33 cellular contexts compared by ENCODE assay signal in the genomic region with DNA sequence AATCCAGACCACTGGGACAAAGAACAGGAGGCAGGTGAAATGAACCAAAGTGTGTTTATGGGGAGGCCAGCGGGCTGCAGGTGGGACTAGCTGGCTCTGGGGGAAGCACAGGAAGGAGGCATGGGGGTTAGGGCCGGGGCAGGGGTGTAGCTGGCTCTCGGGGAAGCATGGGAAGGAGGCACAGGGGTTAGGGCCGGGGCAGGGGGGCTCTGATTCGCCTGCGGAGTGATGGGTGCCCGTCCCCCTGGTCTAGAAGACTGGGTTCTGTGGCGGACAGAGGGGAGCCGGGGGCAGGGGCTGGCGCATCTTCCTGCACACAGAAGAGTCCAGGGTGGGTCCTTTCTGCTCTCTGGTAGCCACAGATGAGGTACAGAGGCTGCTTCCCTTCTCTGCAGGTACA.
"Had no signal": no experiment of that assay in that cellular context is flagged by ENCODE, and none has a peak within 500 bp of the region (broad histone marks: within the 10 kb centered on the region; RNA-seq: fewer than 3 reads in every experiment).

No MANE protein-coding gene starts in this region.

- H3K4me1 ChIP-seq: adrenal gland, ascending aorta, breast epithelium had no signal

- H3K4me1 Mint-ChIP-seq: activated CD4-positive, alpha-beta T cell treated with anti-CD3 and anti-CD28 coated beads for 36 hours; activated CD4-positive, alpha-beta T cell treated with anti-CD3 and anti-CD28 coated beads, Interleukin-2, amount 10 ng/mL, durations not matched to agents 24 days and 14 days; activated naive CD4-positive, alpha-beta T cell treated with anti-CD3 and anti-CD28 coated beads, Interleukin-2, amount 50 U/mL, for 24 hours; activated naive CD8-positive, alpha-beta T cell treated with anti-CD3 and anti-CD28 coated beads for 36 hours; activated naive CD8-positive, alpha-beta T cell treated with anti-CD3 and anti-CD28 coated beads, Interleukin-2, amount 50 U/mL, for 24 hours; brain; endodermal cell; T-cell had no signal

- FAIRE-seq: frontal cortex had no signal

- H3K4me3 ChIP-seq: adrenal gland, ascending aorta, breast epithelium, cardiac muscle cell, coronary artery, dorsolateral prefrontal cortex had no signal

- H3K36me3 ChIP-seq: adrenal gland, ascending aorta, breast epithelium, cardiac muscle cell, WERI-Rb-1 had no signal

- H3K27ac ChIP-seq: adrenal gland, ascending aorta, breast epithelium, cardiac muscle cell, coronary artery, dorsolateral prefrontal cortex, WERI-Rb-1 had no signal

- ATAC-seq: activated CD4-positive, alpha-beta T cell treated with anti-CD3 and anti-CD28 coated beads for 36 hours; activated naive CD8-positive, alpha-beta T cell treated with anti-CD3 and anti-CD28 coated beads, Interleukin-2, amount 50 U/mL, for 24 hours; activated T-cell treated with anti-CD3 and anti-CD28 coated beads, Interleukin-2, amount 50 U/mL, for 4 hours; esophagus mucosa had no signal

- H3K36me3 Mint-ChIP-seq: activated CD4-positive, alpha-beta memory T cell treated with anti-CD3 and anti-CD28 coated beads for 36 hours; activated naive CD4-positive, alpha-beta T cell treated with anti-CD3 and anti-CD28 coated beads, Interleukin-2, amount 50 U/mL, for 24 hours; activated naive CD8-positive, alpha-beta T cell treated with anti-CD3 and anti-CD28 coated beads for 36 hours; brain; T-cell had no signal

- H3K9me3 ChIP-seq: adrenal gland, ascending aorta had no signal

- H3K27me3 ChIP-seq: adrenal gland, ascending aorta, cardiac muscle cell had no signal

- DNase-seq: activated CD4-positive, alpha-beta memory T cell treated with anti-CD3 and anti-CD28 coated beads for 36 hours; activated CD4-positive, alpha-beta T cell treated with anti-CD3 and anti-CD28 coated beads for 36 hours; activated CD4-positive, CD25-positive, alpha-beta regulatory T cell; activated CD4-positive, CD25-positive, alpha-beta regulatory T cell treated with anti-CD3 and anti-CD28 coated beads, Interleukin-2, amount 50 U/mL, for 72 hours; activated CD8-positive, alpha-beta memory T cell treated with anti-CD3 and anti-CD28 coated beads for 24 hours; activated effector memory CD4-positive, alpha-beta T cell treated with anti-CD3 and anti-CD28 coated beads, Interleukin-2, amount 50 U/mL, for 16 hours; activated naive CD4-positive, alpha-beta T cell treated with anti-CD3 and anti-CD28 coated beads for 36 hours; activated naive CD8-positive, alpha-beta T cell treated with anti-CD3 and anti-CD28 coated beads for 36 hours; activated naive CD8-positive, alpha-beta T cell treated with anti-CD3 and anti-CD28 coated beads, Interleukin-2, amount 50 U/mL, for 24 hours; activated T-cell treated with anti-CD3 and anti-CD28 coated beads, Interleukin-2, amount 50 U/mL, for 4 hours; adrenal gland; amygdala; central memory CD4-positive, alpha-beta T cell; cerebellar nuclear complex; dorsolateral prefrontal cortex; effector memory CD4-positive, alpha-beta T cell; endodermal cell; foreskin fibroblast; T-cell; T1000; WERI-Rb-1 had no signal

- H3K9me3 Mint-ChIP-seq: activated CD4-positive, alpha-beta memory T cell treated with anti-CD3 and anti-CD28 coated beads for 36 hours; activated CD4-positive, alpha-beta T cell treated with anti-CD3 and anti-CD28 coated beads, Interleukin-2, amount 10 ng/mL, durations not matched to agents 24 days and 14 days; activated naive CD4-positive, alpha-beta T cell treated with anti-CD3 and anti-CD28 coated beads for 36 hours; activated naive CD4-positive, alpha-beta T cell treated with anti-CD3 and anti-CD28 coated beads, Interleukin-2, amount 50 U/mL, for 24 hours; activated naive CD8-positive, alpha-beta T cell treated with anti-CD3 and anti-CD28 coated beads for 36 hours; activated naive CD8-positive, alpha-beta T cell treated with anti-CD3 and anti-CD28 coated beads, Interleukin-2, amount 50 U/mL, for 24 hours; activated T-cell treated with anti-CD3 and anti-CD28 coated beads, Interleukin-2, amount 50 U/mL, for 4 hours; activated T-helper 2 cell treated with anti-CD3 and anti-CD28 coated beads, Interferon-gamma antibody, Interleukin-2, Interleukin-4, amounts not matched to agents 10 μg/mL and 5 μg/mL and 100 μg/mL, durations not matched to agents 14 hours and 24 hours and 36 hours; dendritic cell treated with granulocyte-macrophage colony-stimulating factor and Interleukin-4, amounts not matched to agents 40 ng/mL and 50 ng/mL, for 4 days; T-cell; T-helper 1 cell treated with Interleukin-12 subunit alpha and Interleukin-12 subunit beta and Interleukin-4 antibody, amounts not matched to agents 30 μg/mL and 1 μg/mL, for 36 hours had no signal

- H3K27me3 Mint-ChIP-seq: activated CD4-positive, alpha-beta T cell treated with anti-CD3 and anti-CD28 coated beads for 36 hours; activated naive CD8-positive, alpha-beta T cell treated with anti-CD3 and anti-CD28 coated beads for 36 hours; brain; dendritic cell treated with granulocyte-macrophage colony-stimulating factor and Interleukin-4, amounts not matched to agents 40 ng/mL and 50 ng/mL, for 4 days had no signal

- H3K4me3 Mint-ChIP-seq: activated CD4-positive, alpha-beta memory T cell treated with anti-CD3 and anti-CD28 coated beads for 36 hours; activated CD4-positive, alpha-beta T cell treated with anti-CD3 and anti-CD28 coated beads for 36 hours; activated CD4-positive, alpha-beta T cell treated with anti-CD3 and anti-CD28 coated beads, Interleukin-2, amount 10 ng/mL, durations not matched to agents 24 days and 14 days; activated naive CD4-positive, alpha-beta T cell treated with anti-CD3 and anti-CD28 coated beads for 36 hours; activated naive CD4-positive, alpha-beta T cell treated with anti-CD3 and anti-CD28 coated beads, Interleukin-2, amount 50 U/mL, for 24 hours; activated naive CD8-positive, alpha-beta T cell treated with anti-CD3 and anti-CD28 coated beads for 36 hours; activated naive CD8-positive, alpha-beta T cell treated with anti-CD3 and anti-CD28 coated beads, Interleukin-2, amount 50 U/mL, for 24 hours; activated T-cell treated with anti-CD3 and anti-CD28 coated beads, Interleukin-2, amount 50 U/mL, for 4 hours; brain; dendritic cell treated with granulocyte-macrophage colony-stimulating factor and Interleukin-4, amounts not matched to agents 40 ng/mL and 50 ng/mL, for 4 days; endodermal cell; T-cell; T-helper 1 cell treated with Interleukin-12 subunit alpha and Interleukin-12 subunit beta and Interleukin-4 antibody, amounts not matched to agents 30 μg/mL and 1 μg/mL, for 36 hours had no signal

- H3K27ac Mint-ChIP-seq: activated CD4-positive, alpha-beta memory T cell treated with anti-CD3 and anti-CD28 coated beads for 36 hours; activated CD4-positive, alpha-beta T cell treated with anti-CD3 and anti-CD28 coated beads for 36 hours; activated CD4-positive, alpha-beta T cell treated with anti-CD3 and anti-CD28 coated beads, Interleukin-2, amount 10 ng/mL, durations not matched to agents 24 days and 14 days; activated naive CD4-positive, alpha-beta T cell treated with anti-CD3 and anti-CD28 coated beads for 36 hours; activated naive CD4-positive, alpha-beta T cell treated with anti-CD3 and anti-CD28 coated beads, Interleukin-2, amount 50 U/mL, for 24 hours; activated naive CD8-positive, alpha-beta T cell treated with anti-CD3 and anti-CD28 coated beads for 36 hours; activated naive CD8-positive, alpha-beta T cell treated with anti-CD3 and anti-CD28 coated beads, Interleukin-2, amount 50 U/mL, for 24 hours; activated T-helper 2 cell treated with anti-CD3 and anti-CD28 coated beads, Interferon-gamma antibody, Interleukin-2, Interleukin-4, amounts not matched to agents 10 μg/mL and 5 μg/mL and 100 μg/mL, durations not matched to agents 14 hours and 24 hours and 36 hours; brain; dendritic cell treated with granulocyte-macrophage colony-stimulating factor and Interleukin-4, amounts not matched to agents 40 ng/mL and 50 ng/mL, for 4 days; endodermal cell; T-cell; T-helper 1 cell treated with Interleukin-12 subunit alpha and Interleukin-12 subunit beta and Interleukin-4 antibody, amounts not matched to agents 30 μg/mL and 1 μg/mL, for 36 hours had no signal
